Comparison of ENCODE assay signal across 27 cellular contexts in genomic region chr21:37751268-37751975, GRCh38.
A peak's percentile ranks its signal among the peaks of the same experiment; 100 is the strongest.
DNase-seq lines count a peak whose midpoint lies in the region; ATAC-seq and TF ChIP-seq lines count a peak whose summit lies in the region.
"Had no signal": no experiment of that assay in that cellular context is flagged by ENCODE, and none has a peak within 500 bp of the region (broad histone marks: within the 10 kb centered on the region; RNA-seq: fewer than 3 reads in every experiment).

No MANE protein-coding gene starts in this region.

- peak overlapping the region; percentile 48 for H3K27ac Mint-ChIP-seq in osteocyte (ENCODE audit: unreplicated experiment)
- H3K27ac Mint-ChIP-seq: activated CD4-positive, alpha-beta T cell treated with anti-CD3 and anti-CD28 coated beads for 36 hours; activated T-cell treated with anti-CD3 and anti-CD28 coated beads, Interleukin-2, amount 50 U/mL, for 24 hours; naive B cell; stimulated activated naive B cell treated with anti-CD40 and anti-IgM and Interleukin-4, amounts not matched to agents 10 μg/mL and 1 μg/mL and 100 μg/mL, for 72 hours; T-cell had no signal

- H3K27ac ChIP-seq in heart right ventricle, result peak overlapping the region in 1 of 10 donors; percentile 43
- H3K27ac ChIP-seq: adrenal gland, C4-2B, SJSA1, suprapubic skin, vagina had no signal

- H3K36me3 Mint-ChIP-seq in osteocyte (ENCODE audit: unreplicated experiment), result no peaks in the 10 kb centered on the region
- H3K36me3 Mint-ChIP-seq: naive B cell; stimulated activated naive B cell treated with anti-CD40 and anti-IgM and Interleukin-4, amounts not matched to agents 10 μg/mL and 1 μg/mL and 100 μg/mL, for 72 hours; T-cell had no signal

- intact Hi-C loops in heart right ventricle (cut with DNase I), result no loop called here

- ATAC-seq in heart right ventricle (peak in 7 of 8 donors; percentile 34 to 93 (median 78)), HG03135 (IDR thresholded peaks at IDR 0.05; ENCODE audit: unreplicated experiment) (no peak), HG02884 (IDR thresholded peaks at IDR 0.05; ENCODE audit: unreplicated experiment) (no peak), GM21723 (IDR thresholded peaks at IDR 0.05; ENCODE audit: unreplicated experiment) (no peak)
- ATAC-seq: activated CD4-positive, alpha-beta T cell treated with anti-CD3 and anti-CD28 coated beads for 36 hours; esophagus mucosa; stimulated activated naive B cell treated with anti-CD40 and anti-IgM and Interleukin-4, amounts not matched to agents 10 μg/mL and 1 μg/mL and 100 μg/mL, for 72 hours; T-cell had no signal

- H3K4me1 Mint-ChIP-seq in osteocyte (ENCODE audit: unreplicated experiment), result peaks cover 26% of the 10 kb centered on the region
- H3K4me1 Mint-ChIP-seq: activated CD4-positive, alpha-beta T cell treated with anti-CD3 and anti-CD28 coated beads for 36 hours; naive B cell; stimulated activated naive B cell treated with anti-CD40 and anti-IgM and Interleukin-4, amounts not matched to agents 10 μg/mL and 1 μg/mL and 100 μg/mL, for 72 hours; T-cell had no signal

- TF ChIP-seq CTCF in cardiac fibroblast (IDR thresholded peaks at IDR 0.05; ENCODE audit: low read depth, low read length) (no peak), heart right ventricle (IDR thresholded peaks at IDR 0.05) (no peak), osteocyte (IDR thresholded peaks at IDR 0.05) (no peak)

- H3K9me3 ChIP-seq in heart right ventricle, result no peaks in the 10 kb centered on the region
- H3K9me3 ChIP-seq: adrenal gland, HAP-1, SJSA1, suprapubic skin, vagina had no signal

- H3K4me3 ChIP-seq in cardiac fibroblast (replicated peaks in 1 of 2; ENCODE audit: low read depth in 2 of 2, low read length in 2 of 2), result no peak overlapping the region
- H3K4me3 ChIP-seq in heart right ventricle, result no peak overlapping the region
- H3K4me3 ChIP-seq: adrenal gland, HAP-1, SJSA1, suprapubic skin, vagina had no signal

- H3K4me3 Mint-ChIP-seq in osteocyte (ENCODE audit: unreplicated experiment), result no peak overlapping the region
- H3K4me3 Mint-ChIP-seq: activated CD4-positive, alpha-beta T cell treated with anti-CD3 and anti-CD28 coated beads for 36 hours; activated T-cell treated with anti-CD3 and anti-CD28 coated beads, Interleukin-2, amount 50 U/mL, for 24 hours; naive B cell; stimulated activated naive B cell treated with anti-CD40 and anti-IgM and Interleukin-4, amounts not matched to agents 10 μg/mL and 1 μg/mL and 100 μg/mL, for 72 hours; T-cell had no signal

- DNase-seq in GM03348 (ENCODE audit: low spot score) (peak; percentile 14), cardiac fibroblast (ENCODE audit: low read depth in 2 of 2) (peak; percentile 53 to 56), heart right ventricle (no peak), osteocyte (ENCODE audit: extremely low spot score, unreplicated experiment) (no peak), NCI-H524 treated with DMSO at 0.1 percent for 48 hours (lab: John Stamatoyannopoulos, UW) (no peak)
- DNase-seq: activated CD4-positive, alpha-beta T cell treated with anti-CD3 and anti-CD28 coated beads for 36 hours; activated CD8-positive, alpha-beta memory T cell treated with anti-CD3 and anti-CD28 coated beads for 24 hours; activated naive CD4-positive, alpha-beta T cell; activated T-cell treated with anti-CD3 and anti-CD28 coated beads, Interleukin-2, amount 50 U/mL, for 24 hours; adrenal gland; effector CD4-positive, alpha-beta T cell; naive B cell; NCI-H1048; NCI-H1930; stimulated activated CD4-positive, alpha-beta T cell treated with anti-CD3 and anti-CD28 coated beads, Interleukin-12 subunit alpha, Interleukin-12 subunit beta, amount 100 ng/mL, for 4 hours; stimulated activated CD4-positive, alpha-beta T cell treated with anti-CD3 and anti-CD28 coated beads, Interleukin-4, amount 100 ng/mL, for 24 hours; stimulated activated naive B cell treated with anti-CD40 and anti-IgM and Interleukin-4, amounts not matched to agents 10 μg/mL and 1 μg/mL and 100 μg/mL, for 72 hours; T-cell had no signal

- no peaks in the 10 kb centered on the region for H3K27me3 Mint-ChIP-seq in osteocyte (ENCODE audit: unreplicated experiment)
- H3K27me3 Mint-ChIP-seq: naive B cell had no signal

- H3K36me3 ChIP-seq in heart right ventricle, result no peaks in the 10 kb centered on the region
- H3K36me3 ChIP-seq: adrenal gland, HAP-1, SJSA1, suprapubic skin, vagina had no signal

- 31 to 42% methylated on average over 10 of the region's 10 CpGs for WGBS in heart right ventricle, 2 donors

- H3K4me1 ChIP-seq in heart right ventricle, result peaks cover 0 to 12% (median 7%) of the 10 kb centered on the region in 9 donors
- H3K4me1 ChIP-seq: adrenal gland, HAP-1, SJSA1, suprapubic skin, vagina had no signal

- H3K27me3 ChIP-seq in heart right ventricle, result peaks cover 0 to 4% (median 0%) of the 10 kb centered on the region in 7 donors
- H3K27me3 ChIP-seq: vagina had no signal

- H3K9me3 Mint-ChIP-seq in osteocyte (ENCODE audit: unreplicated experiment), result no peaks in the 10 kb centered on the region
- H3K9me3 Mint-ChIP-seq: activated T-cell treated with anti-CD3 and anti-CD28 coated beads, Interleukin-2, amount 50 U/mL, for 24 hours; T-cell had no signal

Comparison
In these comparisons a context has a peak if more than half of its experiments do, and no peak if none do; other contexts are left out.
1. DNase-seq: peak in GM03348 (single experiment) and cardiac fibroblast (2 of 2); none in heart right ventricle (0 of 2), osteocyte (single experiment) and NCI-H524 treated with DMSO at 0.1 percent for 48 hours (single experiment).
2. ATAC-seq: peak in heart right ventricle (7 of 8); none in HG03135 (single experiment), HG02884 (single experiment) and GM21723 (single experiment).